ENCODE assay signal across 13 cellular contexts in genomic region chr6:137754366-137754765, GRCh38.
DNase-seq lines count a peak whose midpoint lies in the region; ATAC-seq and TF ChIP-seq lines count a peak whose summit lies in the region.
"Had no signal": no experiment of that assay in that cellular context is flagged by ENCODE, and none has a peak within 500 bp of the region (broad histone marks: within the 10 kb centered on the region; RNA-seq: fewer than 3 reads in every experiment).

No MANE protein-coding gene starts in this region.

- H3K9me3 ChIP-seq in DOHH2 (ENCODE audit: control insufficient read depth, insufficient read depth, low read length), result no peaks in the 10 kb centered on the region
- H3K9me3 ChIP-seq in effector memory CD4-positive, alpha-beta T cell (ENCODE audit: control insufficient read depth, low read length), result no peaks in the 10 kb centered on the region
- H3K9me3 ChIP-seq: MG63 had no signal

- peaks cover 4% of the 10 kb centered on the region for H3F3A ChIP-seq in DOHH2 (ENCODE audit: control insufficient read depth, insufficient read depth)

- peak overlapping the region; percentile 49 for H3K4me3 ChIP-seq in DOHH2 (ENCODE audit: low read length)
- no peak overlapping the region for H3K4me3 ChIP-seq in effector memory CD4-positive, alpha-beta T cell (ENCODE audit: insufficient read depth, low read depth, low read length, poor library complexity, severe bottlenecking)
- H3K4me3 ChIP-seq: coronary artery, MG63 had no signal

- no peaks in the 10 kb centered on the region for H3K27me3 ChIP-seq in DOHH2 (ENCODE audit: control insufficient read depth, low read length)
- H3K27me3 ChIP-seq in effector memory CD4-positive, alpha-beta T cell (replicated peaks; ENCODE audit: control insufficient read depth, insufficient read depth, low read length, poor library complexity, severe bottlenecking), result no peaks in the 10 kb centered on the region
- H3K27me3 ChIP-seq: MG63 had no signal

- no peaks in the 10 kb centered on the region for H3K36me3 ChIP-seq in DOHH2 (ENCODE audit: control insufficient read depth, low read length)
- H3K36me3 ChIP-seq in effector memory CD4-positive, alpha-beta T cell (ENCODE audit: control insufficient read depth, insufficient read depth, low read length), result no peaks in the 10 kb centered on the region
- H3K36me3 ChIP-seq: MG63 had no signal

- DNase-seq in OCI-M1 (lab: John Stamatoyannopoulos, UW) (peak; percentile 51), DMS 273 treated with DMSO at 0.1 percent for 48 hours (lab: John Stamatoyannopoulos, UW) (no peak), D341Med (ENCODE audit: low spot score) (no peak), HK-2 (ENCODE audit: unreplicated experiment) (no peak)
- DNase-seq in effector memory CD4-positive, alpha-beta T cell, result no peak
- DNase-seq: activated naive CD8-positive, alpha-beta T cell treated with anti-CD3 and anti-CD28 coated beads, Interleukin-2, amount 10 ng/mL, durations not matched to agents 7 days and 5 days; GF-D8 had no signal

- ATAC-seq in GM19438 (IDR thresholded peaks at IDR 0.05; ENCODE audit: low read depth, unreplicated experiment) (peak; percentile 71), HG03108 (IDR thresholded peaks at IDR 0.05; ENCODE audit: unreplicated experiment) (peak; percentile 73)

- H3K79me2 ChIP-seq in DOHH2 (ENCODE audit: control insufficient read depth, low read length), result no peaks in the 10 kb centered on the region

- no peaks in the 10 kb centered on the region for H4K20me1 ChIP-seq in DOHH2 (ENCODE audit: control insufficient read depth, insufficient read depth, low read depth, low read length)

- TF ChIP-seq CTCF in DOHH2 (IDR thresholded peaks at IDR 0.05; ENCODE audit: low read depth, low read length, poor library complexity, severe bottlenecking), result no peak

- peak overlapping the region; percentile 75 for H3K27ac ChIP-seq in DOHH2 (ENCODE audit: low read depth, low read length)
- no peak overlapping the region for H3K27ac ChIP-seq in effector memory CD4-positive, alpha-beta T cell (ENCODE audit: insufficient read depth, low read length, poor library complexity, severe bottlenecking)
- H3K27ac ChIP-seq: coronary artery, HL-60 had no signal

- no peaks in the 10 kb centered on the region for H3K9me2 ChIP-seq in DOHH2 (replicated peaks; ENCODE audit: control insufficient read depth, low read length)

- H3K4me2 ChIP-seq in DOHH2 (ENCODE audit: low read length), result peak overlapping the region; percentile 65

- peaks cover 47% of the 10 kb centered on the region for H3K4me1 ChIP-seq in DOHH2 (ENCODE audit: control insufficient read depth, low read length)
- H3K4me1 ChIP-seq in effector memory CD4-positive, alpha-beta T cell (ENCODE audit: control insufficient read depth, insufficient read depth, low read length, poor library complexity, severe bottlenecking), result no peaks in the 10 kb centered on the region
